28 cellular contexts compared by ENCODE assay signal in genomic region chr11:3120071-3120792, GRCh38. TPM values are rescaled to one million over a fixed set of nuclear protein-coding genes. Genes with fewer than 3 reads are reported as not detected.
DNase-seq lines count a peak whose midpoint lies in the region; ATAC-seq, FAIRE-seq and TF ChIP-seq lines count a peak whose summit lies in the region.
"Had no signal": no experiment of that assay in that cellular context is flagged by ENCODE, and none has a peak within 500 bp of the region (broad histone marks: within the 10 kb centered on the region; RNA-seq: fewer than 3 reads in every experiment).

No MANE protein-coding gene starts in this region.

- peaks cover 23% of the 10 kb centered on the region for H3K36me3 ChIP-seq in upper lobe of right lung

- peaks cover 19% of the 10 kb centered on the region for H3K4me1 ChIP-seq in upper lobe of right lung

- FAIRE-seq in RCC 7860 (lab: Jason Lieb, UNC), result no peak
- FAIRE-seq: GM12892, HTR-8/SVneo, small intestine had no signal

- intact Hi-C loops in cardiac septum (cut with DNase I), result no loop called here
- intact Hi-C loops in upper lobe of right lung (cut with DNase I), result no loop called here

- H3K27me3 Mint-ChIP-seq in activated naive CD4-positive, alpha-beta T cell treated with anti-CD3 and anti-CD28 coated beads, Interleukin-2, amount 10 ng/mL, durations not matched to agents 7 days and 5 days, result no peaks in the 10 kb centered on the region
- H3K27me3 Mint-ChIP-seq in neural crest cell (ENCODE audit: low read depth) (no peaks in the 10 kb centered on the region), immature natural killer cell (ENCODE audit: low read depth in 3 of 3) (peaks cover 0 to 4% (median 0%) of the 10 kb centered on the region in 3 donors)
- H3K27me3 Mint-ChIP-seq: stimulated activated naive CD8-positive, alpha-beta T cell treated with anti-CD3 and anti-CD28 coated beads, Interleukin-15, Interleukin-2, amounts not matched to agents 100 ng/mL and 50 ng/mL, for 24 hours; T-helper 17 cell had no signal

- H3K4me1 Mint-ChIP-seq in activated naive CD4-positive, alpha-beta T cell treated with anti-CD3 and anti-CD28 coated beads, Interleukin-2, amount 10 ng/mL, durations not matched to agents 7 days and 5 days, result no peaks in the 10 kb centered on the region
- H3K4me1 Mint-ChIP-seq in neural crest cell (no peaks in the 10 kb centered on the region), immature natural killer cell (peaks cover 21 to 34% of the 10 kb centered on the region in 2 donors)
- H3K4me1 Mint-ChIP-seq: mesothelial cell of epicardium, nephron, T-helper 17 cell had no signal

- ATAC-seq in upper lobe of right lung, result no peak
- ATAC-seq: T-helper 17 cell had no signal

- H3K27ac ChIP-seq in upper lobe of right lung, result no peak overlapping the region
- H3K27ac ChIP-seq: BLaER1, breast epithelium, coronary artery, SJSA1 had no signal

- peaks cover 2% of the 10 kb centered on the region for H3K36me3 Mint-ChIP-seq in activated naive CD4-positive, alpha-beta T cell treated with anti-CD3 and anti-CD28 coated beads, Interleukin-2, amount 10 ng/mL, durations not matched to agents 7 days and 5 days
- H3K36me3 Mint-ChIP-seq in neural crest cell (ENCODE audit: low read depth) (peaks cover 26% of the 10 kb centered on the region), immature natural killer cell (peaks cover 22 to 40% (median 22%) of the 10 kb centered on the region in 3 donors)

- no peaks in the 10 kb centered on the region for H3K9me3 ChIP-seq in upper lobe of right lung
- H3K9me3 ChIP-seq: breast epithelium had no signal

- no peak overlapping the region for H3K4me3 Mint-ChIP-seq in activated naive CD4-positive, alpha-beta T cell treated with anti-CD3 and anti-CD28 coated beads, Interleukin-2, amount 10 ng/mL, durations not matched to agents 7 days and 5 days
- H3K4me3 Mint-ChIP-seq in neural crest cell (no peak overlapping the region), immature natural killer cell (no peak overlapping the region)
- H3K4me3 Mint-ChIP-seq: mesothelial cell of epicardium; nephron; stimulated activated naive CD8-positive, alpha-beta T cell treated with anti-CD3 and anti-CD28 coated beads, Interleukin-15, Interleukin-2, amounts not matched to agents 100 ng/mL and 50 ng/mL, for 24 hours; T-helper 17 cell had no signal

- H3K4me3 ChIP-seq in upper lobe of right lung, result no peak overlapping the region
- H3K4me3 ChIP-seq: BLaER1, breast epithelium, coronary artery, SJSA1 had no signal

- H3K27ac Mint-ChIP-seq in activated naive CD4-positive, alpha-beta T cell treated with anti-CD3 and anti-CD28 coated beads, Interleukin-2, amount 10 ng/mL, durations not matched to agents 7 days and 5 days, result no peak overlapping the region
- H3K27ac Mint-ChIP-seq in neural crest cell (ENCODE audit: unreplicated experiment), result peak overlapping the region; percentile 35
- H3K27ac Mint-ChIP-seq in immature natural killer cell, result peak overlapping the region in 2 of 6 donors; percentile 7 to 28
- H3K27ac Mint-ChIP-seq: mesothelial cell of epicardium; nephron; stimulated activated naive CD8-positive, alpha-beta T cell treated with anti-CD3 and anti-CD28 coated beads, Interleukin-15, Interleukin-2, amounts not matched to agents 100 ng/mL and 50 ng/mL, for 24 hours; T-helper 17 cell had no signal

- CTCF ChIA-PET in activated naive CD4-positive, alpha-beta T cell treated with anti-CD3 and anti-CD28 coated beads, Interleukin-2, amount 10 ng/mL, durations not matched to agents 7 days and 5 days (lab: Charles Lee), result interaction anchor here (1.5 kb wide), 1 partner anchor 10 kb away, joined by 5 read pairs; no protein-coding TSS in a partner anchor

- DNase-seq in activated naive CD4-positive, alpha-beta T cell treated with anti-CD3 and anti-CD28 coated beads, Interleukin-2, amount 10 ng/mL, durations not matched to agents 7 days and 5 days, result peak; percentile 18
- no peak for DNase-seq in activated naive CD4-positive, alpha-beta T cell (lab: John Stamatoyannopoulos, UW)
- DNase-seq in cardiac septum (ENCODE audit: low spot score) (peak; percentile 69), neural crest cell (ENCODE audit: low read depth, low spot score) (no peak), upper lobe of right lung (peak; percentile 62), iPS-NIHi7 (ENCODE audit: extremely low spot score) (no peak), RCC 7860 (ENCODE audit: low spot score) (no peak), immature natural killer cell (no peak)
- DNase-seq: activated CD4-positive, alpha-beta T cell treated with anti-CD3 and anti-CD28 coated beads, Interleukin-2, amount 50 U/mL, for 48 hours; COR-L47; Karpas-422; kidney glomerular epithelial cell; MV-4-11; NCI-H1694 treated with DMSO at 0.1 percent for 48 hours; NCI-H69; small intestine; stimulated activated CD4-positive, alpha-beta T cell treated with anti-CD3 and anti-CD28 coated beads, Interleukin-4, amount 100 ng/mL, for 1 hour; trophoblast cell had no signal

- no peaks in the 10 kb centered on the region for H3K27me3 ChIP-seq in upper lobe of right lung
- H3K27me3 ChIP-seq: BLaER1, breast epithelium, SJSA1 had no signal

- H3K9me3 Mint-ChIP-seq in activated naive CD4-positive, alpha-beta T cell treated with anti-CD3 and anti-CD28 coated beads, Interleukin-2, amount 10 ng/mL, durations not matched to agents 7 days and 5 days, result peaks cover 2% of the 10 kb centered on the region
- H3K9me3 Mint-ChIP-seq in neural crest cell, result peaks cover 10% of the 10 kb centered on the region
- no peaks in the 10 kb centered on the region for H3K9me3 Mint-ChIP-seq in immature natural killer cell

- no peak for TF ChIP-seq CTCF in neural crest cell (conservative IDR thresholded peaks at IDR 0.05)
- no peak for TF ChIP-seq CTCF in upper lobe of right lung (IDR thresholded peaks at IDR 0.05)

RNA-seq across cellular contexts. Expression of gene OSBPL5, which starts 44.9 kb away (rescaled TPM):
- total RNA-seq in cardiac septum, result 16.6 TPM
- total RNA-seq in neural crest cell, result 30.6 and 31.4 TPM in 2 replicates
- total RNA-seq in upper lobe of right lung, result 52.6 TPM
- 10 to 100 TPM; 32.8 to 98.9 (median 33.3) TPM for polyA plus RNA-seq in immature natural killer cell

Comparison
In these comparisons a context has a peak if more than half of its experiments do, and no peak if none do; other contexts are left out.
1. DNase-seq: peak in activated naive CD4-positive, alpha-beta T cell treated with anti-CD3 and anti-CD28 coated beads, Interleukin-2, amount 10 ng/mL, durations not matched to agents 7 days and 5 days (single experiment), cardiac septum (single experiment) and upper lobe of right lung (single experiment); none in activated naive CD4-positive, alpha-beta T cell (0 of 4), neural crest cell (single experiment), iPS-NIHi7 (single experiment), RCC 7860 (single experiment) and immature natural killer cell (0 of 3).